28 cellular contexts compared by ENCODE assay signal in genomic region chr4:273312-274017, GRCh38. TPM values are rescaled to one million over a fixed set of nuclear protein-coding genes. Genes with fewer than 3 reads are reported as not detected.
"Had no signal": no experiment of that assay in that cellular context is flagged by ENCODE, and none has a peak within 500 bp of the region (broad histone marks: within the 10 kb centered on the region; RNA-seq: fewer than 3 reads in every experiment).

No MANE protein-coding gene starts in this region.

- DNase-seq: activated CD4-positive, alpha-beta memory T cell treated with anti-CD3 and anti-CD28 coated beads, Interleukin-2, amount 10 ng/mL, durations not matched to agents 7 days and 5 days; activated CD4-positive, alpha-beta T cell treated with anti-CD3 and anti-CD28 coated beads for 48 hours; activated T-cell treated with anti-CD3 and anti-CD28 coated beads, Interleukin-2, amount 50 U/mL, for 48 hours; adrenal gland; brain microvascular endothelial cell; caudate nucleus; cortex of kidney; effector memory CD8-positive, alpha-beta T cell; head of caudate nucleus; hypothalamus; immature natural killer cell; left ventricle myocardium inferior; mesendoderm; posterior cingulate gyrus; right cardiac atrium; stimulated activated CD4-positive, alpha-beta T cell treated with anti-CD3 and anti-CD28 coated beads, Interleukin-2, amount 100 ng/mL, for 48 hours; stimulated activated naive CD4-positive, alpha-beta T cell treated with Interleukin-2 at 50 U/mL for 16 hours; T-helper 9 cell; testis; transverse colon; WERI-Rb-1 had no signal

- H3K4me1 ChIP-seq: adrenal gland, left ventricle myocardium inferior, testis, transverse colon had no signal

- FAIRE-seq: endothelial cell of umbilical vein had no signal

- ATAC-seq: activated CD4-positive, CD25-positive, alpha-beta regulatory T cell treated with anti-CD3 and anti-CD28 coated beads, Interleukin-2, amount 50 U/mL, for 24 hours; effector memory CD8-positive, alpha-beta T cell; natural killer cell treated with Interleukin-12 subunit alpha and Interleukin-12 subunit beta and Interleukin-15 and Interleukin-18, amount 100 ng/mL, for 72 hours; right cardiac atrium had no signal

- H3K27me3 ChIP-seq: adrenal gland, brain microvascular endothelial cell, testis, transverse colon had no signal

- H3K36me3 ChIP-seq: adrenal gland, brain microvascular endothelial cell, transverse colon had no signal

- H3K4me3 ChIP-seq: adrenal gland, left ventricle myocardium inferior, lung, testis, transverse colon had no signal

- H3K9me3 ChIP-seq: testis had no signal

- H3K27ac ChIP-seq: adrenal gland, brain microvascular endothelial cell, left ventricle myocardium inferior, testis, transverse colon, WERI-Rb-1 had no signal

RNA-seq across cellular contexts. Expression of gene ZNF732, which starts 31.8 kb away (rescaled TPM):
- total RNA-seq: activated CD4-positive, alpha-beta memory T cell treated with anti-CD3 and anti-CD28 coated beads, Interleukin-2, amount 10 ng/mL, durations not matched to agents 7 days and 5 days; activated T-helper 2 cell treated with anti-CD3 and anti-CD28 coated beads, Interferon-gamma antibody, Interleukin-2, Interleukin-4, amounts not matched to agents 10 μg/mL and 5 μg/mL and 100 μg/mL, durations not matched to agents 14 hours and 24 hours and 36 hours; left ventricle myocardium inferior; mononuclear cell; natural killer cell treated with Interleukin-12 subunit alpha and Interleukin-12 subunit beta and Interleukin-15 and Interleukin-18, amount 100 ng/mL, for 72 hours; T-helper 1 cell treated with Interleukin-12 subunit alpha and Interleukin-12 subunit beta and Interleukin-4 antibody, amounts not matched to agents 30 ng/mL and 1 ng/mL, for 36 hours had no signal
